ENCODE assay signal across 24 cellular contexts in genomic region chr6:39811835-39812345, GRCh38. TPM values are rescaled to one million over a fixed set of nuclear protein-coding genes. Genes with fewer than 3 reads are reported as not detected.
DNase-seq lines count a peak whose midpoint lies in the region; ATAC-seq and TF ChIP-seq lines count a peak whose summit lies in the region.
"Had no signal": no experiment of that assay in that cellular context is flagged by ENCODE, and none has a peak within 500 bp of the region (broad histone marks: within the 10 kb centered on the region; RNA-seq: fewer than 3 reads in every experiment).

No MANE protein-coding gene starts in this region.

- POLR2A ChIA-PET in PC-3 (lab: Charles Lee; ENCODE audit: unreplicated experiment), result no interaction called here

- H3K9me3 ChIP-seq in ascending aorta (no peaks in the 10 kb centered on the region), esophagus muscularis mucosa (no peaks in the 10 kb centered on the region), neural progenitor cell (ENCODE audit: low read depth) (no peaks in the 10 kb centered on the region), thoracic aorta (no peaks in the 10 kb centered on the region), PC-3 (ENCODE audit: low read length) (no peaks in the 10 kb centered on the region)
- H3K9me3 ChIP-seq: Caco-2, HAP-1, pancreas had no signal

- H3K27ac ChIP-seq in ascending aorta (peak overlapping the region; percentile 62 to 72), esophagus muscularis mucosa (replicated peaks in 1 of 4) (peak overlapping the region; percentile 81 to 97 (median 88)), neural progenitor cell (no peak overlapping the region), thoracic aorta (peak overlapping the region; percentile 62 to 87), PC-3 (ENCODE audit: low read length) (no peak overlapping the region)
- H3K27ac ChIP-seq: brain microvascular endothelial cell, pancreas had no signal

- no peak for TF ChIP-seq CTCF in ascending aorta (IDR thresholded peaks at IDR 0.05)
- no peak for TF ChIP-seq CTCF in esophagus muscularis mucosa (IDR thresholded peaks at IDR 0.05)
- TF ChIP-seq CTCF in neural progenitor cell (IDR thresholded peaks at IDR 0.05), result no peak
- no peak for TF ChIP-seq CTCF in thoracic aorta (IDR thresholded peaks at IDR 0.05)
- TF ChIP-seq CTCF in PC-3 (conservative IDR thresholded peaks at IDR 0.05; ENCODE audit: low read depth, low read length), result no peak

- H3F3A ChIP-seq in neural progenitor cell (ENCODE audit: low read depth) (no peaks in the 10 kb centered on the region), PC-3 (ENCODE audit: low read length, unreplicated experiment) (no peaks in the 10 kb centered on the region)

- intact Hi-C loops in ascending aorta (cut with DNase I) (loop anchor here (10.0 kb wide), 1 partner anchor 73 kb away; no protein-coding TSS in a partner anchor), esophagus muscularis mucosa (cut with DNase I) (no loop called here), PC-3 (cut with micrococcal nuclease) (no loop called here)

- CTCF ChIA-PET in PC-3 (lab: Charles Lee), result no interaction called here

- H3K9me2 ChIP-seq in PC-3 (replicated peaks; ENCODE audit: low read length), result no peaks in the 10 kb centered on the region

- H3K9me3 Mint-ChIP-seq in neural progenitor cell, result no peaks in the 10 kb centered on the region
- H3K9me3 Mint-ChIP-seq: activated naive CD8-positive, alpha-beta T cell treated with anti-CD3 and anti-CD28 coated beads, Interleukin-2, amount 50 U/mL, for 24 hours; natural killer cell had no signal

- H2AFZ ChIP-seq in neural progenitor cell (replicated peaks) (peak overlapping the region; percentile 18), PC-3 (ENCODE audit: low read length) (no peak overlapping the region)

- no peaks in the 10 kb centered on the region for H3K27me3 ChIP-seq in ascending aorta
- no peaks in the 10 kb centered on the region for H3K27me3 ChIP-seq in esophagus muscularis mucosa
- H3K27me3 ChIP-seq in neural progenitor cell, result no peaks in the 10 kb centered on the region
- no peaks in the 10 kb centered on the region for H3K27me3 ChIP-seq in thoracic aorta (replicated peaks; ENCODE audit: insufficient read depth)
- H3K27me3 ChIP-seq in PC-3 (ENCODE audit: low read length), result peaks cover 7% of the 10 kb centered on the region; the same call in 1 of the 2 replicates
- H3K27me3 ChIP-seq: brain microvascular endothelial cell, pancreas had no signal

- H3K4me1 Mint-ChIP-seq in neural progenitor cell, result peaks cover 25% of the 10 kb centered on the region
- H3K4me1 Mint-ChIP-seq: activated CD4-positive, alpha-beta T cell treated with anti-CD3 and anti-CD28 coated beads for 36 hours; activated naive CD8-positive, alpha-beta T cell treated with anti-CD3 and anti-CD28 coated beads, Interleukin-2, amount 50 U/mL, for 24 hours; natural killer cell had no signal

- ATAC-seq in thoracic aorta (ENCODE audit: insufficient number of reproducible peaks, low FRiP score, low read depth), result no peak
- ATAC-seq in PC-3, result no peak
- ATAC-seq: activated CD4-positive, alpha-beta T cell treated with anti-CD3 and anti-CD28 coated beads for 36 hours; activated naive CD8-positive, alpha-beta T cell treated with anti-CD3 and anti-CD28 coated beads, Interleukin-2, amount 50 U/mL, for 24 hours; GM12878; natural killer cell; SK-N-SH treated with all-trans-retinoic acid at 6 μM for 48 hours had no signal

- DNase-seq in ascending aorta (ENCODE audit: low spot score in 2 of 2) (no peak), esophagus muscularis mucosa (ENCODE audit: extremely low spot score) (no peak), neural progenitor cell (ENCODE audit: low spot score) (no peak), thoracic aorta (ENCODE audit: low spot score) (no peak), PC-3 (no peak), HCEC 1CT (no peak), DMS 273 treated with DMSO at 0.1 percent for 48 hours (lab: John Stamatoyannopoulos, UW) (no peak), DMS53 (lab: John Stamatoyannopoulos, UW) (no peak)
- DNase-seq: activated CD4-positive, alpha-beta T cell treated with anti-CD3 and anti-CD28 coated beads for 36 hours; activated gamma-delta T cell; activated naive CD8-positive, alpha-beta T cell treated with anti-CD3 and anti-CD28 coated beads, Interleukin-2, amount 50 U/mL, for 24 hours; brain microvascular endothelial cell; Caco-2; glutamatergic neuron; kidney glomerular epithelial cell; mesenchymal stem cell; natural killer cell; NCI-H1694; NCI-H69; pancreas had no signal

- no peak for TF ChIP-seq EP300 in esophagus muscularis mucosa (IDR thresholded peaks at IDR 0.05)

- no TSS peak for BruUV-seq in PC-3 (replicated peaks; lab: Mats Ljungman, UMichigan)

- no peak overlapping the region for H3K9ac ChIP-seq in neural progenitor cell
- H3K9ac ChIP-seq in PC-3 (ENCODE audit: low read length), result no peak overlapping the region

- H4K20me1 ChIP-seq in neural progenitor cell (ENCODE audit: low read depth), result no peaks in the 10 kb centered on the region
- no peaks in the 10 kb centered on the region for H4K20me1 ChIP-seq in PC-3 (ENCODE audit: low read length)

- no peak for TF ChIP-seq POLR2A in esophagus muscularis mucosa (IDR thresholded peaks at IDR 0.05; ENCODE audit: low read depth)

- H3K4me3 Mint-ChIP-seq in neural progenitor cell, result no peak overlapping the region
- H3K4me3 Mint-ChIP-seq: activated CD4-positive, alpha-beta T cell treated with anti-CD3 and anti-CD28 coated beads for 36 hours; activated naive CD8-positive, alpha-beta T cell treated with anti-CD3 and anti-CD28 coated beads, Interleukin-2, amount 50 U/mL, for 24 hours; natural killer cell had no signal

- no peak overlapping the region for H3K4me3 ChIP-seq in ascending aorta
- H3K4me3 ChIP-seq in esophagus muscularis mucosa, result no peak overlapping the region
- no peak overlapping the region for H3K4me3 ChIP-seq in neural progenitor cell
- H3K4me3 ChIP-seq in thoracic aorta, result no peak overlapping the region
- no peak overlapping the region for H3K4me3 ChIP-seq in PC-3 (ENCODE audit: low read length)
- H3K4me3 ChIP-seq: GM12878, HAP-1, pancreas had no signal

- no peak overlapping the region for H3K27ac Mint-ChIP-seq in neural progenitor cell
- H3K27ac Mint-ChIP-seq: activated CD4-positive, alpha-beta T cell treated with anti-CD3 and anti-CD28 coated beads for 36 hours; activated naive CD8-positive, alpha-beta T cell treated with anti-CD3 and anti-CD28 coated beads, Interleukin-2, amount 50 U/mL, for 24 hours; natural killer cell had no signal

- H3K4me1 ChIP-seq in ascending aorta (peaks cover 25 to 64% of the 10 kb centered on the region in 2 donors), esophagus muscularis mucosa (peaks cover 49 to 100% (median 97%) of the 10 kb centered on the region in 4 donors), neural progenitor cell (no peaks in the 10 kb centered on the region), thoracic aorta (ENCODE audit: control insufficient read depth in 1 of 2, low read depth in 2 of 2) (peaks cover 49 to 84% of the 10 kb centered on the region in 2 donors), PC-3 (ENCODE audit: insufficient read depth, low read length) (no peaks in the 10 kb centered on the region)
- H3K4me1 ChIP-seq: Caco-2, HAP-1, pancreas had no signal

- no peak overlapping the region for H3K4me2 ChIP-seq in neural progenitor cell
- H3K4me2 ChIP-seq in PC-3 (ENCODE audit: low read length), result no peak overlapping the region

- H3K27me3 Mint-ChIP-seq in neural progenitor cell (ENCODE audit: insufficient read depth, low read depth), result no peaks in the 10 kb centered on the region

- 62% methylated on average over 3 of the region's 3 CpGs for WGBS in esophagus muscularis mucosa

- no peaks in the 10 kb centered on the region for H3K36me3 ChIP-seq in ascending aorta
- peaks cover 0 to 12% (median 4%) of the 10 kb centered on the region in 4 donors for H3K36me3 ChIP-seq in esophagus muscularis mucosa
- no peaks in the 10 kb centered on the region for H3K36me3 ChIP-seq in neural progenitor cell
- no peaks in the 10 kb centered on the region for H3K36me3 ChIP-seq in thoracic aorta
- no peaks in the 10 kb centered on the region for H3K36me3 ChIP-seq in PC-3 (ENCODE audit: low read depth, low read length)
- H3K36me3 ChIP-seq: brain microvascular endothelial cell, HAP-1, pancreas had no signal

- H3K79me2 ChIP-seq in neural progenitor cell (ENCODE audit: low read depth), result no peaks in the 10 kb centered on the region
- no peaks in the 10 kb centered on the region for H3K79me2 ChIP-seq in PC-3 (ENCODE audit: low read length)

- no peaks in the 10 kb centered on the region for H3K36me3 Mint-ChIP-seq in neural progenitor cell
- H3K36me3 Mint-ChIP-seq: natural killer cell had no signal

RNA-seq across cellular contexts. Expression of gene DAAM2, which starts 19.7 kb away (rescaled TPM):
- total RNA-seq in ascending aorta (44.0 TPM), esophagus muscularis mucosa (100 to 1,000 TPM; 221 to 446 (median 392) TPM), neural progenitor cell (ENCODE audit: low replicate concordance) (2.1 and 3.2 TPM in 2 replicates), thoracic aorta (10 to 100 TPM; 61.5 to 71.5 TPM), PC-3 (2014; rRNA removed) (not detected in 2 replicates)
- total RNA-seq: activated CD4-positive, alpha-beta T cell treated with anti-CD3 and anti-CD28 coated beads for 36 hours; Caco-2; natural killer cell; T-helper 2 cell treated with Interferon-gamma antibody and Interleukin-4, amounts not matched to agents 100 ng/mL and 5 ng/mL, for 36 hours had no signal

Comparison
In these comparisons a context has a peak if more than half of its experiments do, and no peak if none do; other contexts are left out.
1. H3K27ac ChIP-seq: peak in ascending aorta (2 of 2), esophagus muscularis mucosa (4 of 4) and thoracic aorta (2 of 2); none in neural progenitor cell (single experiment) and PC-3 (single experiment).
2. RNA of gene DAAM2, which starts 19.7 kb away (total RNA-seq): 221 to 446 TPM in esophagus muscularis mucosa, 61.5 to 71.5 TPM in thoracic aorta and 44.0 TPM in ascending aorta (single experiment); 2.1 to 3.2 TPM in neural progenitor cell and not detected in PC-3; every median in the first group is over 10 times any median in the second.